Comparison of ENCODE assay signal across 8 cellular contexts in the genomic region with DNA sequence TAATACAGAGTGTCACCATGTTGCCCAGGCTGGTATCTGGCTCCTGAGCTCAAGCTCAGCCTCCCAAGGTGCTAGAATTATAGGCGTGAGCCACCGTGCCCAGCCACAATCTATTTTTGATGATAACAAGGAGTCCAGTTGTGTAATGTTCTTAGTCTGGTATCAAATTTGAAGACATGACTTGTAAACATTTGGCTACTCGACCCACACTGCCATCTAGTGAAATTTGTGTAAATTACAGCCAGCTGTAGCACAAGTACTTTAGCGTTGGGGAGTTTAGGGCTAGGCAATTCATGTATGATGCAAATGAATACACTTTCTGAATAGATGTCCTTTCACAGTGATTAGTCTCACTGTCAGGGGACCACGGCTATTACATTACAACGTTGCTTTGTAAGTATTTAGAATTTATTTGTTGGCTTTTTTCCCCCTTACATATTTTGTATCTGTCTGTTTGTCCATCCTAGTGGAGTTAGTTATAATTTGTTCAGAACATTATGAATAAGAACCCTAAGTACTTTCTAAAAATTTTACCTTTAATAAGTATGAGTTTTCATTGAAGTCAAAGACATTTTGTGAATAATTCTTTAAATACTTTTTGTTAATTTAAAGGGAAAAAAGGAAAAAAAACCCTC.
A peak's percentile ranks its signal among the peaks of the same experiment; 100 is the strongest.
DNase-seq lines count a peak whose midpoint lies in the region; ATAC-seq, FAIRE-seq and TF ChIP-seq lines count a peak whose summit lies in the region.

No MANE protein-coding gene starts in this region.

- H3K27me3 ChIP-seq in CD4-positive, alpha-beta T cell (ENCODE audit: control insufficient read depth, insufficient read depth, low read length): peaks cover 4% of the 10 kb centered on the region
- no peaks in the 10 kb centered on the region for H3K27me3 ChIP-seq in liver (ENCODE audit: control insufficient read depth in 4 of 4, insufficient read depth in 4 of 4, low read length in 3 of 4)

- H3K4me3 ChIP-seq in liver (ENCODE audit: low read depth in 1 of 3, low read length in 3 of 3): no peak overlapping the region

- peak; percentile 69 for FAIRE-seq in colon (lab: Jason Lieb, UNC)

- H3K4me1 Mint-ChIP-seq in CD4-positive, alpha-beta T cell (ENCODE audit: low read depth): no peaks in the 10 kb centered on the region

- peak; percentile 86 to 93 for TF ChIP-seq RAD21 in liver (IDR thresholded peaks at IDR 0.05)

- H3K4me3 Mint-ChIP-seq in CD4-positive, alpha-beta T cell: no peak overlapping the region

- no peaks in the 10 kb centered on the region for H3K36me3 Mint-ChIP-seq in CD4-positive, alpha-beta T cell (ENCODE audit: low read depth)

- H3K9ac ChIP-seq in liver (ENCODE audit: low read depth in 1 of 2, low read length in 2 of 2): no peak overlapping the region

- no peak overlapping the region for H3K27ac ChIP-seq in CD4-positive, alpha-beta T cell (ENCODE audit: low read depth, low read length)
- H3K27ac ChIP-seq in liver (ENCODE audit: low read depth in 1 of 2, low read length in 2 of 2): no peak overlapping the region

- intact Hi-C loops in CD4-positive, alpha-beta T cell (cut with DNase I, micrococcal nuclease): loop anchor here (1.0 to 10.0 kb wide), 4 partner anchors 158 to 414 kb away; no protein-coding TSS in a partner anchor

- no peaks in the 10 kb centered on the region for H3K4me1 ChIP-seq in liver (ENCODE audit: control insufficient read depth in 4 of 4, insufficient read depth in 4 of 4, low read length in 3 of 4)

- H3K36me3 ChIP-seq in liver (ENCODE audit: control insufficient read depth in 4 of 4, insufficient read depth in 3 of 4, low read depth in 1 of 4, low read length in 3 of 4): no peaks in the 10 kb centered on the region

- peak; percentile 87 for TF ChIP-seq CTCF in CD4-positive, alpha-beta T cell (IDR thresholded peaks at IDR 0.05)
- TF ChIP-seq CTCF in liver (IDR thresholded peaks at IDR 0.05; ENCODE audit: low read depth, low read length, missing input control): peak; percentile 95

- CTCF ChIA-PET in CD4-positive, alpha-beta T cell (lab: Charles Lee): interaction anchor here (0.8 to 2.2 kb wide), 5 partner anchors 17 to 278 kb away, joined by 3 to 21 read pairs (median 5); no protein-coding TSS in a partner anchor

- no peak overlapping the region for H3K27ac Mint-ChIP-seq in CD4-positive, alpha-beta T cell

- under 1% methylated on average over 6 of the region's 6 CpGs for WGBS in liver

- H3K9me3 ChIP-seq in CD4-positive, alpha-beta T cell (ENCODE audit: control insufficient read depth, low read length): no peaks in the 10 kb centered on the region
- no peaks in the 10 kb centered on the region for H3K9me3 ChIP-seq in liver (ENCODE audit: control insufficient read depth in 4 of 4, low read length in 3 of 4)

- H3K9me3 Mint-ChIP-seq in CD4-positive, alpha-beta T cell: no peaks in the 10 kb centered on the region

- DNase-seq in CD4-positive, alpha-beta T cell: peak in 9 of 10 experiments; percentile 10 to 40 (median 32)
- DNase-seq in GM19240 (ENCODE audit: insufficient read length, low spot score) (peak; percentile 2), NCI-H345 treated with DMSO at 0.1 percent for 48 hours (lab: John Stamatoyannopoulos, UW; ENCODE audit: unreplicated experiment) (peak; percentile 39)
- peak; percentile 1 to 27 (median 16) for DNase-seq in activated CD4-positive, CD25-positive, alpha-beta regulatory T cell (lab: John Stamatoyannopoulos, UW)
- peak; percentile 9 for DNase-seq in stimulated activated CD8-positive, alpha-beta memory T cell treated with anti-CD3 and anti-CD28 coated beads, Interleukin-12 subunit alpha, Interleukin-12 subunit beta, amount 100 ng/mL, for 1 hour (ENCODE audit: low read depth)

- H3K27me3 Mint-ChIP-seq in CD4-positive, alpha-beta T cell: peaks cover 59% of the 10 kb centered on the region

- peak; percentile 76 for ATAC-seq in CD4-positive, alpha-beta T cell (ENCODE audit: poor library complexity)
- ATAC-seq in HG03280 (IDR thresholded peaks at IDR 0.05; ENCODE audit: unreplicated experiment): peak; percentile 92

- POLR2A ChIA-PET in CD4-positive, alpha-beta T cell (lab: Charles Lee): interaction anchor here (1.0 to 1.4 kb wide), 2 partner anchors 158 to 279 kb away, joined by 4 read pairs; no protein-coding TSS in a partner anchor

TF ChIP-seq in liver, 16 proteins besides CTCF, POLR2A, EP300 and RAD21:
- TF ChIP-seq YY1 (IDR thresholded peaks at IDR 0.05): no peak
- no peak for TF ChIP-seq FOXA1 (IDR thresholded peaks at IDR 0.05)
- no peak for TF ChIP-seq HNF4A (conservative IDR thresholded peaks at IDR 0.05)
- no peak for TF ChIP-seq RXRA (IDR thresholded peaks at IDR 0.05)
- TF ChIP-seq, protein P1, sequence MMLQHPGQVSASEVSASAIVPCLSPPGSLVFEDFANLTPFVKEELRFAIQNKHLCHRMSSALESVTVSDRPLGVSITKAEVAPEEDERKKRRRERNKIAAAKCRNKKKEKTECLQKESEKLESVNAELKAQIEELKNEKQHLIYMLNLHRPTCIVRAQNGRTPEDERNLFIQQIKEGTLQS (IDR thresholded peaks at IDR 0.05): no peak
- no peak for TF ChIP-seq HNF4G (IDR thresholded peaks at IDR 0.05)
- TF ChIP-seq, protein P2, sequence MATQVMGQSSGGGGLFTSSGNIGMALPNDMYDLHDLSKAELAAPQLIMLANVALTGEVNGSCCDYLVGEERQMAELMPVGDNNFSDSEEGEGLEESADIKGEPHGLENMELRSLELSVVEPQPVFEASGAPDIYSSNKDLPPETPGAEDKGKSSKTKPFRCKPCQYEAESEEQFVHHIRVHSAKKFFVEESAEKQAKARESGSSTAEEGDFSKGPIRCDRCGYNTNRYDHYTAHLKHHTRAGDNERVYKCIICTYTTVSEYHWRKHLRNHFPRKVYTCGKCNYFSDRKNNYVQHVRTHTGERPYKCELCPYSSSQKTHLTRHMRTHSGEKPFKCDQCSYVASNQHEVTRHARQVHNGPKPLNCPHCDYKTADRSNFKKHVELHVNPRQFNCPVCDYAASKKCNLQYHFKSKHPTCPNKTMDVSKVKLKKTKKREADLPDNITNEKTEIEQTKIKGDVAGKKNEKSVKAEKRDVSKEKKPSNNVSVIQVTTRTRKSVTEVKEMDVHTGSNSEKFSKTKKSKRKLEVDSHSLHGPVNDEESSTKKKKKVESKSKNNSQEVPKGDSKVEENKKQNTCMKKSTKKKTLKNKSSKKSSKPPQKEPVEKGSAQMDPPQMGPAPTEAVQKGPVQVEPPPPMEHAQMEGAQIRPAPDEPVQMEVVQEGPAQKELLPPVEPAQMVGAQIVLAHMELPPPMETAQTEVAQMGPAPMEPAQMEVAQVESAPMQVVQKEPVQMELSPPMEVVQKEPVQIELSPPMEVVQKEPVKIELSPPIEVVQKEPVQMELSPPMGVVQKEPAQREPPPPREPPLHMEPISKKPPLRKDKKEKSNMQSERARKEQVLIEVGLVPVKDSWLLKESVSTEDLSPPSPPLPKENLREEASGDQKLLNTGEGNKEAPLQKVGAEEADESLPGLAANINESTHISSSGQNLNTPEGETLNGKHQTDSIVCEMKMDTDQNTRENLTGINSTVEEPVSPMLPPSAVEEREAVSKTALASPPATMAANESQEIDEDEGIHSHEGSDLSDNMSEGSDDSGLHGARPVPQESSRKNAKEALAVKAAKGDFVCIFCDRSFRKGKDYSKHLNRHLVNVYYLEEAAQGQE (IDR thresholded peaks at IDR 0.05): no peak
- TF ChIP-seq SP1 (IDR thresholded peaks at IDR 0.05): no peak
- TF ChIP-seq EGR1 (IDR thresholded peaks at IDR 0.05; ENCODE audit: low read depth in 2 of 2): no peak
- TF ChIP-seq FOXA2 (IDR thresholded peaks at IDR 0.05): no peak
